2 cellular contexts compared by ENCODE assay signal in genomic region chr9:137320555-137321384, GRCh38.
TF ChIP-seq lines count a peak whose summit lies in the region.

No MANE protein-coding gene starts in this region.

TF ChIP-seq in SK-N-SH, 30 proteins besides CTCF, POLR2A, EP300 and RAD21 (continued from another document):
- TF ChIP-seq TAF1 (IDR thresholded peaks at IDR 0.05; ENCODE audit: borderline replicate concordance, low read depth, low read length): no peak
- no peak for TF ChIP-seq MXI1 (IDR thresholded peaks at IDR 0.05; ENCODE audit: low read depth, low read length)
- TF ChIP-seq FOXM1 (IDR thresholded peaks at IDR 0.05; ENCODE audit: low read depth): no peak
- no peak for TF ChIP-seq GABPA (IDR thresholded peaks at IDR 0.05; ENCODE audit: low read depth)

TF ChIP-seq in SK-N-SH treated with all-trans-retinoic acid at 6 μM for 48 hours, 23 proteins besides CTCF, POLR2A, EP300 and RAD21 (continued from another document):
- TF ChIP-seq ZNF565 (CRISPR knock-in tag; conservative IDR thresholded peaks at IDR 0.05; ENCODE audit: low read depth) (no peak), ZFP3 (CRISPR knock-in tag; IDR thresholded peaks at IDR 0.05) (no peak), ZC3H10 (CRISPR knock-in tag; IDR thresholded peaks at IDR 0.05) (no peak), TCF4 (CRISPR knock-in tag; IDR thresholded peaks at IDR 0.05; ENCODE audit: borderline replicate concordance) (no peak), TOX (CRISPR knock-in tag; IDR thresholded peaks at IDR 0.05; ENCODE audit: borderline replicate concordance) (no peak), POU6F1 (CRISPR knock-in tag; IDR thresholded peaks at IDR 0.05; ENCODE audit: borderline replicate concordance, low read depth) (no peak)
